18 cellular contexts compared by ENCODE assay signal in genomic region chr20:60835883-60836282, GRCh38.
DNase-seq lines count a peak whose midpoint lies in the region; ATAC-seq lines count a peak whose summit lies in the region.
"Had no signal": no experiment of that assay in that cellular context is flagged by ENCODE, and none has a peak within 500 bp of the region (broad histone marks: within the 10 kb centered on the region; RNA-seq: fewer than 3 reads in every experiment).

No MANE protein-coding gene starts in this region.

- H3K4me3 ChIP-seq in mesendoderm (ENCODE audit: low read length) (no peak overlapping the region), neuronal stem cell (ENCODE audit: low read length in 2 of 2) (no peak overlapping the region)
- H3K4me3 ChIP-seq: A549; BLaER1 treated with 17β-estradiol and CSF1 and Interleukin-3, amounts not matched to agents 10 nM and 100 nM; GM12878 had no signal

- H2BK5ac ChIP-seq in mesendoderm (ENCODE audit: low read length), result no peak overlapping the region
- H2BK5ac ChIP-seq in neuronal stem cell (ENCODE audit: low read length), result no peak overlapping the region

- H3K79me1 ChIP-seq in mesendoderm (ENCODE audit: low read length), result no peaks in the 10 kb centered on the region
- H3K79me1 ChIP-seq in neuronal stem cell (ENCODE audit: low read depth, low read length), result no peaks in the 10 kb centered on the region

- H2AFZ ChIP-seq in neuronal stem cell (ENCODE audit: low read length), result no peak overlapping the region

- peaks cover 1% of the 10 kb centered on the region for H3K4me1 ChIP-seq in mesendoderm (ENCODE audit: control insufficient read depth, low read depth, low read length)
- H3K4me1 ChIP-seq in neuronal stem cell (ENCODE audit: control insufficient read depth in 2 of 2, insufficient read depth in 1 of 2, low read depth in 1 of 2, low read length in 2 of 2), result peaks cover 0 to 1% of the 10 kb centered on the region in 2 donors
- H3K4me1 ChIP-seq: A549 had no signal

- H2BK12ac ChIP-seq in neuronal stem cell (ENCODE audit: low read length), result no peak overlapping the region

- H3K4me2 ChIP-seq in mesendoderm (ENCODE audit: low read length), result no peak overlapping the region
- no peak overlapping the region for H3K4me2 ChIP-seq in neuronal stem cell (ENCODE audit: insufficient read depth, low read length, poor library complexity, severe bottlenecking)
- H3K4me2 ChIP-seq: A549; BLaER1 treated with 17β-estradiol and CSF1 and Interleukin-3, amounts not matched to agents 10 nM and 100 nM had no signal

- no CpG with 5 or more reads among the region's 2 CpGs for WGBS in mesendoderm (ENCODE audit: extremely low coverage, insufficient coverage, low lambda C conversion rate)
- whole genome bisulfite sequencing in neuronal stem cell (ENCODE audit: extremely low coverage in 2 of 2, insufficient read length in 2 of 2, insufficient replicate concordance in 1 of 2), 2 donors, result no CpG with 5 or more reads among the region's 2 CpGs

- H3K27me3 ChIP-seq in mesendoderm (ENCODE audit: insufficient read depth, low read length, poor library complexity), result no peaks in the 10 kb centered on the region
- no peaks in the 10 kb centered on the region for H3K27me3 ChIP-seq in neuronal stem cell (ENCODE audit: control insufficient read depth in 3 of 3, insufficient read depth in 3 of 3, low read depth in 1 of 3, low read length in 3 of 3)
- H3K27me3 ChIP-seq: BLaER1 treated with 17β-estradiol and CSF1 and Interleukin-3, amounts not matched to agents 10 nM and 100 nM had no signal

- H4K5ac ChIP-seq in mesendoderm (ENCODE audit: low read length), result no peak overlapping the region

- no peak overlapping the region for H3K56ac ChIP-seq in mesendoderm (ENCODE audit: low read length)

- no peak for ATAC-seq in HG03342 (IDR thresholded peaks at IDR 0.05; ENCODE audit: unreplicated experiment)
- ATAC-seq: A549; CD8-positive, alpha-beta T cell; GM12878 had no signal

- no peak overlapping the region for H4K8ac ChIP-seq in mesendoderm (ENCODE audit: low read depth, low read length)
- no peak overlapping the region for H4K8ac ChIP-seq in neuronal stem cell (ENCODE audit: low read depth, low read length)

- no peak overlapping the region for H3K14ac ChIP-seq in neuronal stem cell (ENCODE audit: low read length)

- no peaks in the 10 kb centered on the region for H3K36me3 ChIP-seq in mesendoderm (ENCODE audit: control insufficient read depth, insufficient read depth, low read length)
- no peaks in the 10 kb centered on the region for H3K36me3 ChIP-seq in neuronal stem cell (replicated peaks in 1 of 2; ENCODE audit: control insufficient read depth in 2 of 2, insufficient read depth in 2 of 2, low read length in 2 of 2)

- H3K18ac ChIP-seq in mesendoderm (ENCODE audit: low read length) (no peak overlapping the region), neuronal stem cell (ENCODE audit: low read length) (no peak overlapping the region)

- H3K4ac ChIP-seq in mesendoderm (ENCODE audit: low read depth, low read length) (peak overlapping the region; percentile 64), neuronal stem cell (ENCODE audit: low read length) (no peak overlapping the region)

- no peak overlapping the region for H3K27ac ChIP-seq in mesendoderm (ENCODE audit: low read depth, low read length)
- no peak overlapping the region for H3K27ac ChIP-seq in neuronal stem cell (replicated peaks; ENCODE audit: low read length)
- H3K27ac ChIP-seq: 22Rv1; A549; BLaER1 treated with 17β-estradiol and CSF1 and Interleukin-3, amounts not matched to agents 10 nM and 100 nM; C4-2B had no signal

- H3K9ac ChIP-seq in mesendoderm (ENCODE audit: low read length), result no peak overlapping the region
- H3K9ac ChIP-seq in neuronal stem cell (ENCODE audit: low read depth, low read length, poor library complexity), result no peak overlapping the region
- H3K9ac ChIP-seq: BLaER1 treated with 17β-estradiol and CSF1 and Interleukin-3, amounts not matched to agents 10 nM and 100 nM had no signal

- H2AK5ac ChIP-seq in mesendoderm (ENCODE audit: low read length) (no peak overlapping the region), neuronal stem cell (ENCODE audit: low read depth, low read length) (peak overlapping the region; percentile 21)

- peak; percentile 18 for DNase-seq in Daoy (ENCODE audit: low read depth)
- no peak for DNase-seq in mesendoderm
- no peak for DNase-seq in neuronal stem cell (ENCODE audit: low spot score)
- no peak for DNase-seq in stimulated activated CD4-positive, alpha-beta T cell treated with anti-CD3 and anti-CD28 coated beads, Interleukin-4, amount 100 ng/mL, for 1 hour
- DNase-seq: AML-193; Caco-2; Calu3; CD4-positive, alpha-beta T cell; CD8-positive, alpha-beta T cell; DMS79 treated with DMSO at 0.1 percent for 48 hours; EL; GDM1 had no signal

- H3K9me3 ChIP-seq in neuronal stem cell (replicated peaks in 1 of 2; ENCODE audit: control insufficient read depth in 2 of 2, insufficient read depth in 1 of 2, low read depth in 1 of 2, low read length in 2 of 2), result peaks cover 0 to 1% of the 10 kb centered on the region in 2 donors
- H3K9me3 ChIP-seq: Caco-2 had no signal

- H3K23ac ChIP-seq in mesendoderm (ENCODE audit: low read length) (no peak overlapping the region), neuronal stem cell (ENCODE audit: low read depth, low read length, poor library complexity) (no peak overlapping the region)

- no peak overlapping the region for H4K91ac ChIP-seq in neuronal stem cell (ENCODE audit: low read depth, low read length, poor library complexity)

- H2BK120ac ChIP-seq in mesendoderm (ENCODE audit: low read depth, low read length) (no peak overlapping the region), neuronal stem cell (ENCODE audit: low read depth, low read length) (no peak overlapping the region)

- no peaks in the 10 kb centered on the region for H3K79me2 ChIP-seq in mesendoderm (ENCODE audit: control insufficient read depth, insufficient read depth, low read length)

- no peak overlapping the region for H2BK15ac ChIP-seq in mesendoderm (replicated peaks; ENCODE audit: low read depth)
- H2BK15ac ChIP-seq in neuronal stem cell (ENCODE audit: low read length), result no peak overlapping the region
